ENCODE assay signal across 8 cellular contexts in genomic region chr4:143186202-143186601, GRCh38. TPM values are rescaled to one million over a fixed set of nuclear protein-coding genes. Genes with fewer than 3 reads are reported as not detected.
A peak's percentile ranks its signal among the peaks of the same experiment; 100 is the strongest.
DNase-seq lines count a peak whose midpoint lies in the region; ATAC-seq and TF ChIP-seq lines count a peak whose summit lies in the region.

No MANE protein-coding gene starts in this region.

- peaks cover 63% of the 10 kb centered on the region for H4K20me1 ChIP-seq in BLaER1

- H3K9me3 Mint-ChIP-seq in naive thymus-derived CD4-positive, alpha-beta T cell = no peaks in the 10 kb centered on the region

- peaks cover 49% of the 10 kb centered on the region for H3K4me1 ChIP-seq in BLaER1
- H3K4me1 ChIP-seq in naive thymus-derived CD4-positive, alpha-beta T cell (ENCODE audit: control insufficient read depth in 2 of 2, insufficient read depth in 2 of 2, low read length in 2 of 2) = peaks cover 29 to 30% of the 10 kb centered on the region in 2 donors

- H3K27me3 Mint-ChIP-seq in naive thymus-derived CD4-positive, alpha-beta T cell = no peaks in the 10 kb centered on the region

- H3K27me3 ChIP-seq in BLaER1 = no peaks in the 10 kb centered on the region
- H3K27me3 ChIP-seq in naive thymus-derived CD4-positive, alpha-beta T cell (ENCODE audit: control insufficient read depth in 2 of 2, insufficient read depth in 2 of 2, low read length in 2 of 2) = no peaks in the 10 kb centered on the region

- no peak for TF ChIP-seq CTCF in coronary artery (IDR thresholded peaks at IDR 0.05)

- H3K4me1 Mint-ChIP-seq in naive thymus-derived CD4-positive, alpha-beta T cell = peaks cover 55 to 87% (median 77%) of the 10 kb centered on the region in 7 donors

- H3K27ac ChIP-seq in BLaER1 (peak overlapping the region; percentile 90; the same call in 1 of the 2 replicates), coronary artery (peak overlapping the region; percentile 30 to 95)
- peak overlapping the region; percentile 96 for H3K27ac ChIP-seq in naive thymus-derived CD4-positive, alpha-beta T cell (ENCODE audit: low read depth, low read length)

- intact Hi-C loops in naive thymus-derived CD4-positive, alpha-beta T cell (cut with micrococcal nuclease) = loop anchor here (5.0 to 10.0 kb wide), 10 partner anchors 169 to 1991 kb away; partner anchors contain the start of genes ABCE1 (in 1 of the 2), ANAPC10 (in 1 of the 2) and INPP4B (in 1 of the 2)

- peaks cover 6 to 36% (median 27%) of the 10 kb centered on the region in 5 donors for H3K36me3 Mint-ChIP-seq in naive thymus-derived CD4-positive, alpha-beta T cell

- ATAC-seq in naive thymus-derived CD4-positive, alpha-beta T cell = no peak
- ATAC-seq in HG03045 (IDR thresholded peaks at IDR 0.05; ENCODE audit: unreplicated experiment) (no peak), HG02763 (IDR thresholded peaks at IDR 0.05; ENCODE audit: unreplicated experiment) (no peak), GM18498 (IDR thresholded peaks at IDR 0.05; ENCODE audit: unreplicated experiment) (no peak)

- H3K4me3 Mint-ChIP-seq in naive thymus-derived CD4-positive, alpha-beta T cell = peak overlapping the region; percentile 78 to 99 (median 94)

- CTCF ChIA-PET in naive thymus-derived CD4-positive, alpha-beta T cell (lab: Charles Lee) = no interaction called here

- peak overlapping the region; percentile 93 for H3K4me2 ChIP-seq in BLaER1

- POLR2A ChIA-PET in naive thymus-derived CD4-positive, alpha-beta T cell (lab: Charles Lee) = no interaction called here

- DNase-seq in LHCN-M2 (ENCODE audit: low read depth) (peak; percentile 14), coronary artery (ENCODE audit: low spot score) (no peak), activated gamma-delta T cell (lab: John Stamatoyannopoulos, UW) (no peak)
- no peak for DNase-seq in naive thymus-derived CD4-positive, alpha-beta T cell

- H3K9me3 ChIP-seq in BLaER1 = no peaks in the 10 kb centered on the region
- no peaks in the 10 kb centered on the region for H3K9me3 ChIP-seq in naive thymus-derived CD4-positive, alpha-beta T cell (ENCODE audit: control insufficient read depth in 2 of 3, low read length in 3 of 3)

- peak overlapping the region; percentile 92 to 99 (median 95) for H3K27ac Mint-ChIP-seq in naive thymus-derived CD4-positive, alpha-beta T cell

- H3K9ac ChIP-seq in BLaER1 = peak overlapping the region; percentile 93

- H3K36me3 ChIP-seq in BLaER1 = peaks cover 15% of the 10 kb centered on the region
- peaks cover 0 to 21% (median 6%) of the 10 kb centered on the region in 3 experiments for H3K36me3 ChIP-seq in naive thymus-derived CD4-positive, alpha-beta T cell (ENCODE audit: control insufficient read depth in 2 of 3, insufficient read depth in 3 of 3, low read length in 3 of 3)

- H3K4me3 ChIP-seq in BLaER1 = peak overlapping the region; percentile 97
- H3K4me3 ChIP-seq in coronary artery = peak overlapping the region; percentile 91
- peak overlapping the region; percentile 78 for H3K4me3 ChIP-seq in naive thymus-derived CD4-positive, alpha-beta T cell (ENCODE audit: low read length)

RNA-seq across cellular contexts. Expression of gene USP38, which starts 1.5 kb away (rescaled TPM):
- total RNA-seq in LHCN-M2 (2014; rRNA removed) = 14.4 and 16.4 TPM in 2 replicates
- 3.9 TPM for polyA plus RNA-seq in LHCN-M2 (2012)
- total RNA-seq in naive thymus-derived CD4-positive, alpha-beta T cell = 10 to 100 TPM; 22.4 to 28.8 (median 24.3) TPM
- 10 to 100 TPM; 17.7 to 26.2 TPM for polyA plus RNA-seq in naive thymus-derived CD4-positive, alpha-beta T cell
